ENCODE assay signal across 8 cellular contexts in genomic region chr11:100687630-100688395, GRCh38. TPM values are rescaled to one million over a fixed set of nuclear protein-coding genes. Genes with fewer than 3 reads are reported as not detected.
DNase-seq lines count a peak whose midpoint lies in the region; ATAC-seq, FAIRE-seq and TF ChIP-seq lines count a peak whose summit lies in the region.

No MANE protein-coding gene starts in this region.

- H3K4me3 ChIP-seq in OCI-LY1 (ENCODE audit: low read depth, low read length, poor library complexity, severe bottlenecking), result peak overlapping the region; percentile 72
- peak overlapping the region; percentile 36 to 88 for H3K4me3 ChIP-seq in body of pancreas
- peak overlapping the region; percentile 77 for H3K4me3 ChIP-seq in iPS-11a (ENCODE audit: low read depth, low read length)

- DNase-seq in D721Med (ENCODE audit: insufficient read length, low spot score) (no peak), body of pancreas (peak; percentile 42 to 49 (median 44)), sciatic nerve (ENCODE audit: low spot score) (peak; percentile 73), middle frontal gyrus (ENCODE audit: extremely low spot score, low spot score) (no peak)

- peaks cover 15% of the 10 kb centered on the region for H3K4me1 ChIP-seq in OCI-LY1 (ENCODE audit: insufficient read depth, low read length, severe bottlenecking)
- H3K4me1 ChIP-seq in body of pancreas, result peaks cover 11% of the 10 kb centered on the region

- no peak for TF ChIP-seq POLR2A in body of pancreas (IDR thresholded peaks at IDR 0.05)

- H3K9me3 ChIP-seq in OCI-LY1 (ENCODE audit: low read length) (no peaks in the 10 kb centered on the region), body of pancreas (no peaks in the 10 kb centered on the region)

- H3K79me2 ChIP-seq in OCI-LY1 (ENCODE audit: insufficient read depth, low read length), result no peaks in the 10 kb centered on the region

- intact Hi-C loops in body of pancreas (cut with DNase I), result no loop called here
- intact Hi-C loops in sciatic nerve (cut with DNase I), result loop anchor here (10.0 kb wide), 2 partner anchors 167 to 237 kb away; no protein-coding TSS in a partner anchor

- H3K36me3 ChIP-seq in OCI-LY1 (ENCODE audit: insufficient read depth, low read length) (no peaks in the 10 kb centered on the region; the same call in 1 of the 2 replicates), body of pancreas (replicated peaks in 1 of 2; ENCODE audit: insufficient read depth in 1 of 2, low read depth in 2 of 2) (no peaks in the 10 kb centered on the region)

- WGBS in body of pancreas, 2 donors, result 0% methylated on average over 12 to 24 of the region's 24 CpGs

- no peaks in the 10 kb centered on the region for H4K20me1 ChIP-seq in OCI-LY1 (ENCODE audit: insufficient read depth, low read length)

- peak; percentile 60 for TF ChIP-seq CTCF in D721Med (IDR thresholded peaks at IDR 0.05; ENCODE audit: insufficient read depth, missing control alignments)
- TF ChIP-seq CTCF in OCI-LY1 (IDR thresholded peaks at IDR 0.05; ENCODE audit: low read length), result peak; percentile 50
- TF ChIP-seq CTCF in body of pancreas (IDR thresholded peaks at IDR 0.05), result peak in 6 of 7 experiments; percentile 41 to 67 (median 54)

- peak; percentile 75 for ATAC-seq in GM19324 (IDR thresholded peaks at IDR 0.05; ENCODE audit: low FRiP score, unreplicated experiment)
- ATAC-seq in HG03342 (IDR thresholded peaks at IDR 0.05; ENCODE audit: unreplicated experiment), result peak; percentile 67
- ATAC-seq in body of pancreas, result peak; percentile 76
- peak; percentile 74 for ATAC-seq in sciatic nerve

- H2AFZ ChIP-seq in OCI-LY1 (ENCODE audit: low read length), result no peak overlapping the region

- H3F3A ChIP-seq in OCI-LY1 (ENCODE audit: insufficient read depth, low read length), result no peaks in the 10 kb centered on the region

- H3K27ac ChIP-seq in OCI-LY1 (ENCODE audit: low read depth, low read length, poor library complexity, severe bottlenecking) (no peak overlapping the region), body of pancreas (peak overlapping the region in 3 of 4 donors; percentile 10 to 74 (median 70))

- peak overlapping the region; percentile 81 for H3K9ac ChIP-seq in OCI-LY1 (ENCODE audit: low read length)

- no peaks in the 10 kb centered on the region for H3K9me2 ChIP-seq in OCI-LY1 (ENCODE audit: low read depth, low read length)

- no peak for FAIRE-seq in D721Med (lab: Jason Lieb, UNC)

- peak overlapping the region; percentile 53 for H3K4me2 ChIP-seq in OCI-LY1 (ENCODE audit: low read length)

- H3K27me3 ChIP-seq in OCI-LY1 (ENCODE audit: insufficient read depth, low read length), result no peaks in the 10 kb centered on the region
- H3K27me3 ChIP-seq in body of pancreas, result no peaks in the 10 kb centered on the region

RNA-seq across cellular contexts. Expression of gene ARHGAP42, which starts 0.7 kb away (rescaled TPM):
- total RNA-seq in body of pancreas (1 to 10 TPM; 3.6 to 4.7 TPM), sciatic nerve (120 TPM)

Comparison
In these comparisons a context has a peak if more than half of its experiments do, and no peak if none do; other contexts are left out.
1. DNase-seq: peak in body of pancreas (4 of 4) and sciatic nerve (single experiment); none in D721Med (single experiment) and middle frontal gyrus (single experiment).
2. RNA of gene ARHGAP42, which starts 0.7 kb away (total RNA-seq): 120 TPM in sciatic nerve (single experiment); 3.6 to 4.7 TPM in body of pancreas; every median in the first group is over 10 times any median in the second.
3. Peak in every context shown above with its lines, with median percentiles within 50 percentile points of each other: CTCF ChIP-seq, ATAC-seq and H3K4me3 ChIP-seq.